15 cellular contexts compared by ENCODE assay signal in genomic region chr7:45080265-45080957, GRCh38. TPM values are rescaled to one million over a fixed set of nuclear protein-coding genes. Genes with fewer than 3 reads are reported as not detected.
DNase-seq lines count a peak whose midpoint lies in the region; ATAC-seq and TF ChIP-seq lines count a peak whose summit lies in the region.
"Had no signal": no experiment of that assay in that cellular context is flagged by ENCODE, and none has a peak within 500 bp of the region (broad histone marks: within the 10 kb centered on the region; RNA-seq: fewer than 3 reads in every experiment).

No MANE protein-coding gene starts in this region.

- H3K36me3 Mint-ChIP-seq in activated T-helper 17 cell treated with anti-CD3 and anti-CD28 coated beads, Interleukin-2, amount 50 U/mL, for 72 hours (ENCODE audit: low read depth) = peaks cover 13% of the 10 kb centered on the region
- H3K36me3 Mint-ChIP-seq in naive thymus-derived CD8-positive, alpha-beta T cell = peaks cover 0 to 21% (median 3%) of the 10 kb centered on the region in 3 donors

- no peaks in the 10 kb centered on the region for H3K9me3 ChIP-seq in prostate gland
- H3K9me3 ChIP-seq: HAP-1 had no signal

- no peak overlapping the region for H3K4me3 ChIP-seq in prostate gland
- H3K4me3 ChIP-seq: dorsolateral prefrontal cortex, HAP-1, SK-N-MC had no signal

- TF ChIP-seq POLR2A in prostate gland (IDR thresholded peaks at IDR 0.05) = no peak

- H3K27me3 ChIP-seq in prostate gland (replicated peaks; ENCODE audit: insufficient read depth) = no peaks in the 10 kb centered on the region
- H3K27me3 ChIP-seq: dorsolateral prefrontal cortex had no signal

- H3K27ac ChIP-seq in substantia nigra (ENCODE audit: low read depth, low read length, poor library complexity, severe bottlenecking) (no peak overlapping the region), prostate gland (no peak overlapping the region)
- H3K27ac ChIP-seq: SK-N-MC had no signal

- DNase-seq in DMS53 (lab: John Stamatoyannopoulos, UW) = peak; percentile 34
- no peak for DNase-seq in DMS53 treated with DMSO at 0.1 percent for 48 hours (lab: John Stamatoyannopoulos, UW; ENCODE audit: unreplicated experiment)
- DNase-seq in HT-29 (ENCODE audit: low spot score) = peak; percentile 26
- DNase-seq in naive thymus-derived CD8-positive, alpha-beta T cell = peak in 1 of 10 donors; percentile 58
- no peak for DNase-seq in substantia nigra (lab: John Stamatoyannopoulos, UW)
- DNase-seq in prostate gland (ENCODE audit: low spot score) = no peak
- DNase-seq: 8988T; activated CD4-positive, alpha-beta T cell treated with anti-CD3 and anti-CD28 coated beads, Interleukin-2, amount 50 U/mL, for 1 hour; NCI-H1694 treated with DMSO at 0.1 percent for 48 hours; NCI-H748 treated with DMSO at 0.1 percent for 48 hours had no signal

- POLR2A ChIA-PET in naive thymus-derived CD8-positive, alpha-beta T cell (lab: Charles Lee) = interaction anchor here (0.9 to 2.5 kb wide), 7 partner anchors 9 to 195 kb away, joined by 3 to 13 read pairs (median 4); partner anchors contain the start of genes MYO1G, NACAD, PURB and TBRG4

- no peaks in the 10 kb centered on the region for H3K27me3 Mint-ChIP-seq in activated T-helper 17 cell treated with anti-CD3 and anti-CD28 coated beads, Interleukin-2, amount 50 U/mL, for 72 hours
- no peaks in the 10 kb centered on the region for H3K27me3 Mint-ChIP-seq in naive thymus-derived CD8-positive, alpha-beta T cell

- peak overlapping the region; percentile 66 for H3K27ac Mint-ChIP-seq in activated T-helper 17 cell treated with anti-CD3 and anti-CD28 coated beads, Interleukin-2, amount 50 U/mL, for 72 hours
- peak overlapping the region; percentile 29 to 89 (median 66) for H3K27ac Mint-ChIP-seq in naive thymus-derived CD8-positive, alpha-beta T cell

- intact Hi-C loops in prostate gland (cut with DNase I) = no loop called here

- no peak overlapping the region for H3K4me3 Mint-ChIP-seq in activated T-helper 17 cell treated with anti-CD3 and anti-CD28 coated beads, Interleukin-2, amount 50 U/mL, for 72 hours
- no peak overlapping the region for H3K4me3 Mint-ChIP-seq in naive thymus-derived CD8-positive, alpha-beta T cell

- peaks cover under 1% of the 10 kb centered on the region for H3K4me1 Mint-ChIP-seq in activated T-helper 17 cell treated with anti-CD3 and anti-CD28 coated beads, Interleukin-2, amount 50 U/mL, for 72 hours
- peaks cover 5 to 35% (median 18%) of the 10 kb centered on the region in 4 donors for H3K4me1 Mint-ChIP-seq in naive thymus-derived CD8-positive, alpha-beta T cell

- H3K4me1 ChIP-seq in prostate gland (replicated peaks) = no peaks in the 10 kb centered on the region
- H3K4me1 ChIP-seq: HAP-1 had no signal

- H3K9me3 Mint-ChIP-seq in activated T-helper 17 cell treated with anti-CD3 and anti-CD28 coated beads, Interleukin-2, amount 50 U/mL, for 72 hours = no peaks in the 10 kb centered on the region
- H3K9me3 Mint-ChIP-seq in naive thymus-derived CD8-positive, alpha-beta T cell = no peaks in the 10 kb centered on the region

- TF ChIP-seq CTCF in prostate gland (IDR thresholded peaks at IDR 0.05) = no peak

- WGBS in prostate gland = 96% methylated on average over 15 of the region's 17 CpGs

- ATAC-seq in activated T-helper 17 cell treated with anti-CD3 and anti-CD28 coated beads, Interleukin-2, amount 50 U/mL, for 72 hours (replicated peaks) = peak; percentile 34
- ATAC-seq in naive thymus-derived CD8-positive, alpha-beta T cell = peak; percentile 22 to 39
- ATAC-seq in GM18511 (IDR thresholded peaks at IDR 0.05; ENCODE audit: unreplicated experiment) = no peak

- H3K36me3 ChIP-seq in prostate gland = no peaks in the 10 kb centered on the region
- H3K36me3 ChIP-seq: HAP-1 had no signal

RNA-seq across cellular contexts. Expression of gene NACAD, which starts 8.4 kb away (rescaled TPM):
- 0.10 and 0.43 TPM in 2 replicates for total RNA-seq in HT-29 (2014; rRNA removed; shearing (Covaris generic))
- total RNA-seq in activated T-helper 17 cell treated with anti-CD3 and anti-CD28 coated beads, Interleukin-2, amount 50 U/mL, for 72 hours = 1 to 10 TPM in 1 of 2 donors, under 1 TPM in 1; 0.71 to 1.3 TPM
- total RNA-seq in naive thymus-derived CD8-positive, alpha-beta T cell = under 1 TPM; 0.13 to 0.16 TPM
- polyA plus RNA-seq in naive thymus-derived CD8-positive, alpha-beta T cell = under 1 TPM; 0.06 to 0.15 (median 0.15) TPM
- 10 to 100 TPM in 1 of 2 donors, 1 to 10 TPM in 1; 3.5 to 10.3 TPM for total RNA-seq in prostate gland

RNA-seq across cellular contexts. Expression of gene TBRG4, which starts 31.1 kb away (rescaled TPM):
- 230 and 255 TPM in 2 replicates for total RNA-seq in HT-29 (2014; rRNA removed; shearing (Covaris generic))
- 100 to 1,000 TPM; 119 to 177 TPM for total RNA-seq in activated T-helper 17 cell treated with anti-CD3 and anti-CD28 coated beads, Interleukin-2, amount 50 U/mL, for 72 hours
- 100 to 1,000 TPM; 154 to 167 TPM for total RNA-seq in naive thymus-derived CD8-positive, alpha-beta T cell
- polyA plus RNA-seq in naive thymus-derived CD8-positive, alpha-beta T cell = 10 to 100 TPM; 51.3 to 95.7 (median 69.0) TPM
- 10 to 100 TPM; 46.4 to 76.3 TPM for total RNA-seq in prostate gland

Comparison
In these comparisons a context has a peak if more than half of its experiments do, and no peak if none do; other contexts are left out.
1. DNase-seq: peak in DMS53 (single experiment) and HT-29 (single experiment); none in DMS53 treated with DMSO at 0.1 percent for 48 hours (single experiment), substantia nigra (0 of 49) and prostate gland (single experiment).